In genomic region chr19:55259540-55260210, GRCh38 we compare ENCODE assay signal across 1 cellular context.
TF ChIP-seq lines count a peak whose summit lies in the region.

No MANE protein-coding gene starts in this region.

TF ChIP-seq in neural cell, 6 proteins besides CTCF, POLR2A, EP300 and RAD21 (continued from another document):
- TF ChIP-seq REST (IDR thresholded peaks at IDR 0.05; ENCODE audit: borderline replicate concordance) (no peak), EZH2 (IDR thresholded peaks at IDR 0.05; ENCODE audit: borderline replicate concordance, insufficient read depth, low read length, poor library complexity, severe bottlenecking) (no peak), MXI1 (conservative IDR thresholded peaks at IDR 0.05; ENCODE audit: poor library complexity, severe bottlenecking) (no peak), POLR2AphosphoS5 (IDR thresholded peaks at IDR 0.05) (no peak), TAF1 (IDR thresholded peaks at IDR 0.05; ENCODE audit: low read depth) (no peak)
